In genomic region chr19:29664753-29665214, GRCh38 we compare ENCODE assay signal across 8 cellular contexts. TPM values are rescaled to one million over a fixed set of nuclear protein-coding genes. Genes with fewer than 3 reads are reported as not detected.
A peak's percentile ranks its signal among the peaks of the same experiment; 100 is the strongest.
DNase-seq lines count a peak whose midpoint lies in the region; ATAC-seq, FAIRE-seq and TF ChIP-seq lines count a peak whose summit lies in the region.

No MANE protein-coding gene starts in this region.

- H3K9me1 ChIP-seq in endothelial cell of umbilical vein (replicated peaks; ENCODE audit: control insufficient read depth, extremely low read depth, insufficient read depth, low read length): no peaks in the 10 kb centered on the region

- H3K27me3 ChIP-seq in endothelial cell of umbilical vein (ENCODE audit: control insufficient read depth in 2 of 2, insufficient read depth in 2 of 2, low read length in 2 of 2): no peaks in the 10 kb centered on the region
- H3K27me3 ChIP-seq in parathyroid adenoma (ENCODE audit: control insufficient read depth, insufficient read depth, low read length): no peaks in the 10 kb centered on the region

- no peaks in the 10 kb centered on the region for H3K79me2 ChIP-seq in endothelial cell of umbilical vein (ENCODE audit: control insufficient read depth, insufficient read depth, low read length)
- peaks cover 10% of the 10 kb centered on the region for H3K79me2 ChIP-seq in parathyroid adenoma

- CTCF ChIA-PET in endothelial cell of umbilical vein (lab: Charles Lee): interaction anchor here (0.8 to 5.1 kb wide), 6 partner anchors 17 to 59 kb away, joined by 3 to 66 read pairs (median 4); partner anchors contain the start of gene POP4

- POLR2A ChIA-PET in endothelial cell of umbilical vein (lab: Charles Lee): interaction anchor here (0.9 kb wide), 1 partner anchor 58 kb away, joined by 4 read pairs; the partner anchor contains the start of gene POP4

- H2AFZ ChIP-seq in endothelial cell of umbilical vein (ENCODE audit: low read depth, low read length) (peak overlapping the region; percentile 71), parathyroid adenoma (peak overlapping the region; percentile 87)

- H3K9ac ChIP-seq in endothelial cell of umbilical vein (replicated peaks; ENCODE audit: extremely low read depth, insufficient read depth, low read length): no peak overlapping the region
- H3K9ac ChIP-seq in parathyroid adenoma: no peak overlapping the region

- dilution Hi-C loops in endothelial cell of umbilical vein (cut with MboI; ENCODE audit: extremely low pct_ligation_motif_present, low sequenced_read_pairs): no loop called here

- H3K9me3 ChIP-seq in endothelial cell of umbilical vein (replicated peaks; ENCODE audit: control insufficient read depth, insufficient read depth, low read length) (no peaks in the 10 kb centered on the region), parathyroid adenoma (ENCODE audit: control insufficient read depth, low read length) (no peaks in the 10 kb centered on the region)

- TF ChIP-seq POLR2A in NB4 (IDR thresholded peaks at IDR 0.05; ENCODE audit: extremely low read depth, insufficient read length) (no peak), endothelial cell of umbilical vein (IDR thresholded peaks at IDR 0.05; ENCODE audit: low read depth, low read length) (no peak)

- H4K20me1 ChIP-seq in endothelial cell of umbilical vein (replicated peaks; ENCODE audit: control insufficient read depth, extremely low read depth, insufficient read depth, low read length): no peaks in the 10 kb centered on the region

- FAIRE-seq in endothelial cell of umbilical vein (lab: Jason Lieb, UNC): no peak

- H3K36me3 ChIP-seq in endothelial cell of umbilical vein (ENCODE audit: control insufficient read depth in 2 of 2, extremely low read depth in 1 of 2, insufficient read depth in 2 of 2, low read length in 2 of 2) (no peaks in the 10 kb centered on the region), parathyroid adenoma (ENCODE audit: control insufficient read depth, insufficient read depth, low read length) (no peaks in the 10 kb centered on the region)

- BruUV-seq in endothelial cell of umbilical vein (replicated peaks; lab: Mats Ljungman, UMichigan): no TSS peak

- TF ChIP-seq CTCF in NB4 (IDR thresholded peaks at IDR 0.05; ENCODE audit: low read depth, low read length) (no peak), endothelial cell of umbilical vein (IDR thresholded peaks at IDR 0.05; ENCODE audit: extremely low read depth in 1 of 2, insufficient read depth in 1 of 2, low read depth in 1 of 2, low read length in 2 of 2) (no peak), parathyroid adenoma (IDR thresholded peaks at IDR 0.05) (peak; percentile 13)

- ATAC-seq in HG03139 (IDR thresholded peaks at IDR 0.05; ENCODE audit: unreplicated experiment): no peak

- peaks cover 29% of the 10 kb centered on the region for H3K4me1 ChIP-seq in endothelial cell of umbilical vein (ENCODE audit: control insufficient read depth, extremely low read depth, insufficient read depth, low read length)
- peaks cover 18% of the 10 kb centered on the region for H3K4me1 ChIP-seq in parathyroid adenoma

- H3K4me3 ChIP-seq in NB4 (ENCODE audit: low read depth, low read length) (peak overlapping the region; percentile 38), endothelial cell of umbilical vein (replicated peaks in 1 of 3; ENCODE audit: insufficient read depth in 1 of 3, low read depth in 1 of 3, low read length in 3 of 3) (peak overlapping the region in 2 of 3 experiments; percentile 55 to 64), parathyroid adenoma (ENCODE audit: low read depth, low read length) (peak overlapping the region; percentile 78)

- H3K27ac ChIP-seq in endothelial cell of umbilical vein (ENCODE audit: insufficient read depth, low read depth, low read length) (no peak overlapping the region), parathyroid adenoma (no peak overlapping the region)

- peak overlapping the region; percentile 75 for H3K4me2 ChIP-seq in endothelial cell of umbilical vein (ENCODE audit: insufficient read depth, low read length)
- H3K4me2 ChIP-seq in parathyroid adenoma (ENCODE audit: low read length): peak overlapping the region; percentile 89

- DNase-seq in GF-D8 (lab: John Stamatoyannopoulos, UW) (peak; percentile 58), NB4 (ENCODE audit: low read depth) (no peak), endothelial cell of umbilical vein (ENCODE audit: low read depth, low spot score) (no peak), midbrain (lab: John Stamatoyannopoulos, UW) (no peak), NCI-H774 (lab: John Stamatoyannopoulos, UW) (no peak), Ammon's horn (ENCODE audit: low spot score) (no peak)

- intact Hi-C loops in endothelial cell of umbilical vein (cut with micrococcal nuclease): no loop called here

TF ChIP-seq in endothelial cell of umbilical vein, 7 proteins besides CTCF, POLR2A, EP300 and RAD21:
- TF ChIP-seq, protein P1, sequence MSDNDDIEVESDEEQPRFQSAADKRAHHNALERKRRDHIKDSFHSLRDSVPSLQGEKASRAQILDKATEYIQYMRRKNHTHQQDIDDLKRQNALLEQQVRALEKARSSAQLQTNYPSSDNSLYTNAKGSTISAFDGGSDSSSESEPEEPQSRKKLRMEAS (IDR thresholded peaks at IDR 0.05; ENCODE audit: insufficient read depth, insufficient read length): no peak
- TF ChIP-seq GATA2 (IDR thresholded peaks at IDR 0.05; ENCODE audit: insufficient read depth, insufficient read length, low read depth, low read length) (no peak), POLR2AphosphoS5 (IDR thresholded peaks at IDR 0.05; ENCODE audit: insufficient read depth, low read depth, low read length) (no peak)

RNA-seq across cellular contexts. Expression of gene PLEKHF1, which starts 0.5 kb away (rescaled TPM):
- 4.0 and 5.5 TPM in 2 replicates for total RNA-seq in endothelial cell of umbilical vein
- polyA plus RNA-seq in endothelial cell of umbilical vein: 5.5 and 8.4 TPM in 2 replicates
- 2.3 and 3.7 TPM in 2 replicates for polyA plus RNA-seq in endothelial cell of umbilical vein (2011; cell fraction: cytosol; rRNA removed)
- polyA plus RNA-seq in endothelial cell of umbilical vein (2011; cell fraction: nucleus; rRNA removed): 1.9 and 2.7 TPM in 2 replicates
- polyA plus RNA-seq in endothelial cell of umbilical vein (2012): 3.7 and 4.9 TPM in 2 replicates
- 2.8 and 4.4 TPM in 2 replicates for polyA minus RNA-seq in endothelial cell of umbilical vein
- polyA minus RNA-seq in endothelial cell of umbilical vein (2011; cell fraction: cytosol; rRNA and poly(A)+ RNA removed): 2.5 TPM
- 0.77 and 2.6 TPM in 2 replicates for polyA minus RNA-seq in endothelial cell of umbilical vein (2011; cell fraction: nucleus; rRNA and poly(A)+ RNA removed)

RNA-seq across cellular contexts. Expression of gene C19orf12, which starts 50.3 kb away (rescaled TPM):
- total RNA-seq in endothelial cell of umbilical vein: 22.9 and 23.0 TPM in 2 replicates
- 20.4 and 21.3 TPM in 2 replicates for polyA plus RNA-seq in endothelial cell of umbilical vein
- 15.6 and 18.9 TPM in 2 replicates for polyA plus RNA-seq in endothelial cell of umbilical vein (2011; cell fraction: cytosol; rRNA removed)
- polyA plus RNA-seq in endothelial cell of umbilical vein (2011; cell fraction: nucleus; rRNA removed): 16.4 and 18.1 TPM in 2 replicates
- polyA plus RNA-seq in endothelial cell of umbilical vein (2012): 19.5 and 19.6 TPM in 2 replicates
- polyA minus RNA-seq in endothelial cell of umbilical vein: 7.4 and 9.1 TPM in 2 replicates
- polyA minus RNA-seq in endothelial cell of umbilical vein (2011; cell fraction: cytosol; rRNA and poly(A)+ RNA removed): 3.4 TPM
- polyA minus RNA-seq in endothelial cell of umbilical vein (2011; cell fraction: nucleus; rRNA and poly(A)+ RNA removed): 5.0 and 5.3 TPM in 2 replicates

RNA-seq across cellular contexts. Expression of gene POP4, which starts 58.7 kb away (rescaled TPM):
- total RNA-seq in endothelial cell of umbilical vein: 64.4 and 65.4 TPM in 2 replicates
- polyA plus RNA-seq in endothelial cell of umbilical vein: 55.0 and 56.2 TPM in 2 replicates
- 69.5 and 81.6 TPM in 2 replicates for polyA plus RNA-seq in endothelial cell of umbilical vein (2011; cell fraction: cytosol; rRNA removed)
- polyA plus RNA-seq in endothelial cell of umbilical vein (2011; cell fraction: nucleus; rRNA removed): 92.0 and 106 TPM in 2 replicates
- polyA plus RNA-seq in endothelial cell of umbilical vein (2012): 77.6 and 95.4 TPM in 2 replicates
- polyA minus RNA-seq in endothelial cell of umbilical vein: 52.5 and 65.4 TPM in 2 replicates
- 30.5 TPM for polyA minus RNA-seq in endothelial cell of umbilical vein (2011; cell fraction: cytosol; rRNA and poly(A)+ RNA removed)
- polyA minus RNA-seq in endothelial cell of umbilical vein (2011; cell fraction: nucleus; rRNA and poly(A)+ RNA removed): 38.0 and 55.1 TPM in 2 replicates
